28 cellular contexts compared by ENCODE assay signal in the genomic region with DNA sequence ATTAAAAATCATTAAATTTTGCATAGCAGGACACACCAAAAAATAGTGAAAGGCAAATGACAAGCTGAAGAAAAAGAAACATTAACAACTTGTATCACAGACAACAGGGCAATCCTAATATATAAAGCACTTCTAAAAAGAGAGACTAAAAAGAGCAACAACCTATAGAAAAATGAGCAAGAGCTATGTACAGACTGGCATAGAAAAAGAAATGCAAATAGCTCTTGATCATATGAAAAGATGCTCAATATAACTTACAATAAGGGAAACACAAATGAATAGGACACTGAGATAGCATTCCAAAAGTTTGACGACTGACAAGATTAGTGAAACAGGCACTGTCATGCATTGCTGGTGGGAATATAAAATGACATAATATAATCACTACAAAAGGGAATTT.
"Had no signal": no experiment of that assay in that cellular context is flagged by ENCODE, and none has a peak within 500 bp of the region (broad histone marks: within the 10 kb centered on the region; RNA-seq: fewer than 3 reads in every experiment).

No MANE protein-coding gene starts in this region.

- H3K27ac ChIP-seq: adrenal gland, ascending aorta, body of pancreas, brain microvascular endothelial cell, breast epithelium, cardiac muscle cell had no signal

- H3K4me1 ChIP-seq: adrenal gland, ascending aorta, body of pancreas, breast epithelium had no signal

- H3K4me3 ChIP-seq: adrenal gland, ascending aorta, body of pancreas, breast epithelium, cardiac muscle cell had no signal

- DNase-seq: activated effector memory CD4-positive, alpha-beta T cell treated with anti-CD3 and anti-CD28 coated beads, Interleukin-2, amount 50 U/mL, for 16 hours; activated effector memory CD4-positive, alpha-beta T cell treated with Interleukin-2 at 50 U/mL for 16 hours; activated gamma-delta T cell; activated gamma-delta T cell treated with Interleukin-2 at 50 U/mL for 16 hours; activated naive CD4-positive, alpha-beta T cell; activated naive CD4-positive, alpha-beta T cell treated with anti-CD3 and anti-CD28 coated beads for 36 hours; activated naive CD4-positive, alpha-beta T cell treated with anti-CD3 and anti-CD28 coated beads, Interleukin-2, amount 10 ng/mL, durations not matched to agents 7 days and 5 days; activated naive CD4-positive, alpha-beta T cell treated with anti-CD3 and anti-CD28 coated beads, Interleukin-2, amount 50 U/mL, for 16 hours; activated naive CD4-positive, alpha-beta T cell treated with Interleukin-2 at 50 U/mL for 16 hours; activated naive CD8-positive, alpha-beta T cell treated with anti-CD3 and anti-CD28 coated beads for 36 hours; activated naive CD8-positive, alpha-beta T cell treated with anti-CD3 and anti-CD28 coated beads, Interleukin-2, amount 10 ng/mL, durations not matched to agents 7 days and 5 days; activated naive CD8-positive, alpha-beta T cell treated with anti-CD3 and anti-CD28 coated beads, Interleukin-2, amount 50 U/mL, for 24 hours; activated T-cell treated with anti-CD3 and anti-CD28 coated beads, Interleukin-2, amount 50 U/mL, for 4 hours; activated T-cell treated with anti-CD3 and anti-CD28 coated beads, Interleukin-2, amount 50 U/mL, for 48 hours; activated T-cell treated with anti-CD3 and anti-CD28 coated beads, Interleukin-2, amount 50 U/mL, for 72 hours; adrenal gland; amniotic stem cell; amygdala; anterior cingulate cortex; aorta; body of pancreas; brain microvascular endothelial cell; caudate nucleus; central memory CD4-positive, alpha-beta T cell; cerebellar nuclear complex had no signal

- H3K9me3 ChIP-seq: adrenal gland, ascending aorta, body of pancreas, breast epithelium had no signal

- H3K27me3 ChIP-seq: adrenal gland, ascending aorta, body of pancreas, brain microvascular endothelial cell, breast epithelium, cardiac muscle cell had no signal

- H3K36me3 ChIP-seq: adrenal gland, ascending aorta, brain microvascular endothelial cell, breast epithelium, cardiac muscle cell had no signal
